In the genomic region with DNA sequence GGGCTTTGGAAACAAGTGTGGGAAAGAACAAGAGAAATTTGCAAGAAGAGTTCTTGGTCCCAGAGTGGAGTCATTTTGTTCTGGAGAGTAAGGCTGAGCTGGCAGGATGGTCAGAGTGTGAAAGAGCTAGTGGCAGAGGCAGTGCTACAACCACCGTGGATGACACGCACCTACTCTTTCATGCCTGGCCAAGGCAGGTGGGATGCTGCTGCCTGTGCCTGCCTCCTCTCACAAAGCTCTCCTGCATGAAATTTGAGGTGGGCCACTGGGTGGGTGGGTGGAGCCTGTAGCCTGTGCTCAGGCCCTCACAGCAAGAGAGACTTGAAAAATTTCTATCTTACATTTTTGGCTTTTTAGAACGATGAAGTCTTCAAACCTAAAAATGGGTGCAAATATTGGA, we compare ENCODE assay signal across 1 cellular context.
TF ChIP-seq lines count a peak whose summit lies in the region.

No MANE protein-coding gene starts in this region.

TF ChIP-seq in GM23338, 12 proteins besides CTCF, POLR2A, EP300 and RAD21 (continued from another document):
- TF ChIP-seq, protein P1, sequence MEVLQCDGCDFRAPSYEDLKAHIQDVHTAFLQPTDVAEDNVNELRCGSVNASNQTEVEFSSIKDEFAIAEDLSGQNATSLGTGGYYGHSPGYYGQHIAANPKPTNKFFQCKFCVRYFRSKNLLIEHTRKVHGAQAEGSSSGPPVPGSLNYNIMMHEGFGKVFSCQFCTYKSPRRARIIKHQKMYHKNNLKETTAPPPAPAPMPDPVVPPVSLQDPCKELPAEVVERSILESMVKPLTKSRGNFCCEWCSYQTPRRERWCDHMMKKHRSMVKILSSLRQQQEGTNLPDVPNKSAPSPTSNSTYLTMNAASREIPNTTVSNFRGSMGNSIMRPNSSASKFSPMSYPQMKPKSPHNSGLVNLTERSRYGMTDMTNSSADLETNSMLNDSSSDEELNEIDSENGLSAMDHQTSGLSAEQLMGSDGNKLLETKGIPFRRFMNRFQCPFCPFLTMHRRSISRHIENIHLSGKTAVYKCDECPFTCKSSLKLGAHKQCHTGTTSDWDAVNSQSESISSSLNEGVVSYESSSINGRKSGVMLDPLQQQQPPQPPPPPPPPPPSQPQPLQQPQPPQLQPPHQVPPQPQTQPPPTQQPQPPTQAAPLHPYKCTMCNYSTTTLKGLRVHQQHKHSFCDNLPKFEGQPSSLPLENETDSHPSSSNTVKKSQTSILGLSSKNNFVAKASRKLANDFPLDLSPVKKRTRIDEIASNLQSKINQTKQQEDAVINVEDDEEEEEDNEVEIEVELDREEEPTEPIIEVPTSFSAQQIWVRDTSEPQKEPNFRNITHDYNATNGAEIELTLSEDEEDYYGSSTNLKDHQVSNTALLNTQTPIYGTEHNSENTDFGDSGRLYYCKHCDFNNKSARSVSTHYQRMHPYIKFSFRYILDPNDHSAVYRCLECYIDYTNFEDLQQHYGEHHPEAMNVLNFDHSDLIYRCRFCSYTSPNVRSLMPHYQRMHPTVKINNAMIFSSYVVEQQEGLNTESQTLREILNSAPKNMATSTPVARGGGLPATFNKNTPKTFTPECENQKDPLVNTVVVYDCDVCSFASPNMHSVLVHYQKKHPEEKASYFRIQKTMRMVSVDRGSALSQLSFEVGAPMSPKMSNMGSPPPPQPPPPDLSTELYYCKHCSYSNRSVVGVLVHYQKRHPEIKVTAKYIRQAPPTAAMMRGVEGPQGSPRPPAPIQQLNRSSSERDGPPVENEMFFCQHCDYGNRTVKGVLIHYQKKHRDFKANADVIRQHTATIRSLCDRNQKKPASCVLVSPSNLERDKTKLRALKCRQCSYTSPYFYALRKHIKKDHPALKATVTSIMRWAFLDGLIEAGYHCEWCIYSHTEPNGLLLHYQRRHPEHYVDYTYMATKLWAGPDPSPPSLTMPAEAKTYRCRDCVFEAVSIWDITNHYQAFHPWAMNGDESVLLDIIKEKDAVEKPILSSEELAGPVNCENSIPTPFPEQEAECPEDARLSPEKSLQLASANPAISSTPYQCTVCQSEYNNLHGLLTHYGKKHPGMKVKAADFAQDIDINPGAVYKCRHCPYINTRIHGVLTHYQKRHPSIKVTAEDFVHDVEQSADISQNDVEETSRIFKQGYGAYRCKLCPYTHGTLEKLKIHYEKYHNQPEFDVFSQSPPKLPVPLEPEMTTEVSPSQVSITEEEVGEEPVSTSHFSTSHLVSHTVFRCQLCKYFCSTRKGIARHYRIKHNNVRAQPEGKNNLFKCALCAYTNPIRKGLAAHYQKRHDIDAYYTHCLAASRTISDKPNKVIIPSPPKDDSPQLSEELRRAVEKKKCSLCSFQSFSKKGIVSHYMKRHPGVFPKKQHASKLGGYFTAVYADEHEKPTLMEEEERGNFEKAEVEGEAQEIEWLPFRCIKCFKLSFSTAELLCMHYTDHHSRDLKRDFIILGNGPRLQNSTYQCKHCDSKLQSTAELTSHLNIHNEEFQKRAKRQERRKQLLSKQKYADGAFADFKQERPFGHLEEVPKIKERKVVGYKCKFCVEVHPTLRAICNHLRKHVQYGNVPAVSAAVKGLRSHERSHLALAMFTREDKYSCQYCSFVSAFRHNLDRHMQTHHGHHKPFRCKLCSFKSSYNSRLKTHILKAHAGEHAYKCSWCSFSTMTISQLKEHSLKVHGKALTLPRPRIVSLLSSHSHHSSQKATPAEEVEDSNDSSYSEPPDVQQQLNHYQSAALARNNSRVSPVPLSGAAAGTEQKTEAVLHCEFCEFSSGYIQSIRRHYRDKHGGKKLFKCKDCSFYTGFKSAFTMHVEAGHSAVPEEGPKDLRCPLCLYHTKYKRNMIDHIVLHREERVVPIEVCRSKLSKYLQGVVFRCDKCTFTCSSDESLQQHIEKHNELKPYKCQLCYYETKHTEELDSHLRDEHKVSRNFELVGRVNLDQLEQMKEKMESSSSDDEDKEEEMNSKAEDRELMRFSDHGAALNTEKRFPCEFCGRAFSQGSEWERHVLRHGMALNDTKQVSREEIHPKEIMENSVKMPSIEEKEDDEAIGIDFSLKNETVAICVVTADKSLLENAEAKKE (CRISPR knock-in tag; IDR thresholded peaks at IDR 0.05): no peak
- TF ChIP-seq EZH2 (IDR thresholded peaks at IDR 0.05; ENCODE audit: low read depth, unreplicated experiment): no peak
- TF ChIP-seq, protein P2, sequence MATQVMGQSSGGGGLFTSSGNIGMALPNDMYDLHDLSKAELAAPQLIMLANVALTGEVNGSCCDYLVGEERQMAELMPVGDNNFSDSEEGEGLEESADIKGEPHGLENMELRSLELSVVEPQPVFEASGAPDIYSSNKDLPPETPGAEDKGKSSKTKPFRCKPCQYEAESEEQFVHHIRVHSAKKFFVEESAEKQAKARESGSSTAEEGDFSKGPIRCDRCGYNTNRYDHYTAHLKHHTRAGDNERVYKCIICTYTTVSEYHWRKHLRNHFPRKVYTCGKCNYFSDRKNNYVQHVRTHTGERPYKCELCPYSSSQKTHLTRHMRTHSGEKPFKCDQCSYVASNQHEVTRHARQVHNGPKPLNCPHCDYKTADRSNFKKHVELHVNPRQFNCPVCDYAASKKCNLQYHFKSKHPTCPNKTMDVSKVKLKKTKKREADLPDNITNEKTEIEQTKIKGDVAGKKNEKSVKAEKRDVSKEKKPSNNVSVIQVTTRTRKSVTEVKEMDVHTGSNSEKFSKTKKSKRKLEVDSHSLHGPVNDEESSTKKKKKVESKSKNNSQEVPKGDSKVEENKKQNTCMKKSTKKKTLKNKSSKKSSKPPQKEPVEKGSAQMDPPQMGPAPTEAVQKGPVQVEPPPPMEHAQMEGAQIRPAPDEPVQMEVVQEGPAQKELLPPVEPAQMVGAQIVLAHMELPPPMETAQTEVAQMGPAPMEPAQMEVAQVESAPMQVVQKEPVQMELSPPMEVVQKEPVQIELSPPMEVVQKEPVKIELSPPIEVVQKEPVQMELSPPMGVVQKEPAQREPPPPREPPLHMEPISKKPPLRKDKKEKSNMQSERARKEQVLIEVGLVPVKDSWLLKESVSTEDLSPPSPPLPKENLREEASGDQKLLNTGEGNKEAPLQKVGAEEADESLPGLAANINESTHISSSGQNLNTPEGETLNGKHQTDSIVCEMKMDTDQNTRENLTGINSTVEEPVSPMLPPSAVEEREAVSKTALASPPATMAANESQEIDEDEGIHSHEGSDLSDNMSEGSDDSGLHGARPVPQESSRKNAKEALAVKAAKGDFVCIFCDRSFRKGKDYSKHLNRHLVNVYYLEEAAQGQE (IDR thresholded peaks at IDR 0.05; ENCODE audit: unreplicated experiment): no peak
- TF ChIP-seq CREB1 (CRISPR knock-in tag; IDR thresholded peaks at IDR 0.05; ENCODE audit: low read depth): no peak
- TF ChIP-seq ZNF331 (CRISPR knock-in tag; IDR thresholded peaks at IDR 0.05; ENCODE audit: low read depth): no peak
- TF ChIP-seq STAT1 (IDR thresholded peaks at IDR 0.05; ENCODE audit: unreplicated experiment): no peak
- no peak for TF ChIP-seq JUNB (IDR thresholded peaks at IDR 0.05; ENCODE audit: unreplicated experiment)
- TF ChIP-seq, protein P3, sequence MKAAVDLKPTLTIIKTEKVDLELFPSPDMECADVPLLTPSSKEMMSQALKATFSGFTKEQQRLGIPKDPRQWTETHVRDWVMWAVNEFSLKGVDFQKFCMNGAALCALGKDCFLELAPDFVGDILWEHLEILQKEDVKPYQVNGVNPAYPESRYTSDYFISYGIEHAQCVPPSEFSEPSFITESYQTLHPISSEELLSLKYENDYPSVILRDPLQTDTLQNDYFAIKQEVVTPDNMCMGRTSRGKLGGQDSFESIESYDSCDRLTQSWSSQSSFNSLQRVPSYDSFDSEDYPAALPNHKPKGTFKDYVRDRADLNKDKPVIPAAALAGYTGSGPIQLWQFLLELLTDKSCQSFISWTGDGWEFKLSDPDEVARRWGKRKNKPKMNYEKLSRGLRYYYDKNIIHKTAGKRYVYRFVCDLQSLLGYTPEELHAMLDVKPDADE (IDR thresholded peaks at IDR 0.05): no peak
- no peak for TF ChIP-seq POLR2AphosphoS5 (IDR thresholded peaks at IDR 0.05; ENCODE audit: low read depth)
